Comparison of ENCODE assay signal across 10 cellular contexts in genomic region chrX:44876076-44876475, GRCh38. TPM values are rescaled to one million over a fixed set of nuclear protein-coding genes. Genes with fewer than 3 reads are reported as not detected.
A peak's percentile ranks its signal among the peaks of the same experiment; 100 is the strongest.
DNase-seq lines count a peak whose midpoint lies in the region; ATAC-seq and TF ChIP-seq lines count a peak whose summit lies in the region.
"Had no signal": no experiment of that assay in that cellular context is flagged by ENCODE, and none has a peak within 500 bp of the region (broad histone marks: within the 10 kb centered on the region; RNA-seq: fewer than 3 reads in every experiment).

No MANE protein-coding gene starts in this region.

- H3K36me3 Mint-ChIP-seq in stimulated activated naive B cell treated with anti-CD40 and anti-IgM and Interleukin-4, amounts not matched to agents 10 μg/mL and 1 μg/mL and 100 μg/mL, for 72 hours: peaks cover 2 to 13% of the 10 kb centered on the region in 2 donors

- peak overlapping the region; percentile 99 for H3K9ac ChIP-seq in GM23248
- H3K9ac ChIP-seq in rectal smooth muscle tissue (ENCODE audit: low read length): no peak overlapping the region

- no peak for TF ChIP-seq CTCF in epithelial cell of proximal tubule (conservative IDR thresholded peaks at IDR 0.05; ENCODE audit: low read depth, low read length)

- H3K9me2 ChIP-seq in GM23248 (ENCODE audit: insufficient read depth): no peaks in the 10 kb centered on the region

- no peaks in the 10 kb centered on the region for H3K27me3 ChIP-seq in GM23248 (replicated peaks; ENCODE audit: insufficient read depth)
- no peaks in the 10 kb centered on the region for H3K27me3 ChIP-seq in rectal smooth muscle tissue (ENCODE audit: control insufficient read depth, insufficient read depth, low read length)
- H3K27me3 ChIP-seq: thyroid gland had no signal

- peaks cover 0 to 13% of the 10 kb centered on the region in 2 donors for H3K4me1 Mint-ChIP-seq in stimulated activated naive B cell treated with anti-CD40 and anti-IgM and Interleukin-4, amounts not matched to agents 10 μg/mL and 1 μg/mL and 100 μg/mL, for 72 hours

- no peaks in the 10 kb centered on the region; the same call in 1 of the 2 replicates for H3K36me3 ChIP-seq in GM23248 (ENCODE audit: low read depth)
- no peaks in the 10 kb centered on the region for H3K36me3 ChIP-seq in rectal smooth muscle tissue (ENCODE audit: control insufficient read depth, insufficient read depth, low read length)
- H3K36me3 ChIP-seq: thyroid gland had no signal

- peaks cover 13% of the 10 kb centered on the region; the same call in 1 of the 2 replicates for H3F3A ChIP-seq in GM23248 (ENCODE audit: insufficient read depth)

- no peak overlapping the region for H3K4me3 Mint-ChIP-seq in stimulated activated naive B cell treated with anti-CD40 and anti-IgM and Interleukin-4, amounts not matched to agents 10 μg/mL and 1 μg/mL and 100 μg/mL, for 72 hours

- no peak overlapping the region for H2AFZ ChIP-seq in GM23248

- ATAC-seq in GM21825 (IDR thresholded peaks at IDR 0.05; ENCODE audit: unreplicated experiment): no peak
- no peak for ATAC-seq in stimulated activated naive B cell treated with anti-CD40 and anti-IgM and Interleukin-4, amounts not matched to agents 10 μg/mL and 1 μg/mL and 100 μg/mL, for 72 hours (replicated peaks)

- no peaks in the 10 kb centered on the region for H3K9me3 ChIP-seq in GM23248 (ENCODE audit: low read depth)
- H3K9me3 ChIP-seq: thyroid gland had no signal

- DNase-seq in GM23248 (peak; percentile 42), RKO (ENCODE audit: low spot score) (peak; percentile 69), epithelial cell of proximal tubule (ENCODE audit: low read depth) (no peak), NCI-H345 treated with DMSO at 0.1 percent for 48 hours (lab: John Stamatoyannopoulos, UW; ENCODE audit: unreplicated experiment) (no peak)
- DNase-seq in stimulated activated naive B cell treated with anti-CD40 and anti-IgM and Interleukin-4, amounts not matched to agents 10 μg/mL and 1 μg/mL and 100 μg/mL, for 72 hours: no peak
- DNase-seq: NCI-H1048, thyroid gland had no signal

- no peaks in the 10 kb centered on the region for H3K27me3 Mint-ChIP-seq in stimulated activated naive B cell treated with anti-CD40 and anti-IgM and Interleukin-4, amounts not matched to agents 10 μg/mL and 1 μg/mL and 100 μg/mL, for 72 hours

- H3K79me2 ChIP-seq in GM23248 (ENCODE audit: insufficient read depth): peaks cover 83% of the 10 kb centered on the region

- no peak overlapping the region for H3K27ac Mint-ChIP-seq in stimulated activated naive B cell treated with anti-CD40 and anti-IgM and Interleukin-4, amounts not matched to agents 10 μg/mL and 1 μg/mL and 100 μg/mL, for 72 hours

- in situ Hi-C loops in GM23248 (cut with MboI): no loop called here

- WGBS in GM23248 (ENCODE audit: low coverage in 1 of 2, low lambda C conversion rate in 2 of 2, missing lambda C conversion rate in 2 of 2), 2 experiments: 21 to 24% methylated on average over 4 of the region's 4 CpGs

- 0 out of 2 replicates have a peak overlapping the region, but pooled peaks have one; percentile 99 for H3K27ac ChIP-seq in GM23248
- H3K27ac ChIP-seq in rectal smooth muscle tissue (ENCODE audit: low read depth, low read length): no peak overlapping the region

- no peaks in the 10 kb centered on the region for H3K9me3 Mint-ChIP-seq in stimulated activated naive B cell treated with anti-CD40 and anti-IgM and Interleukin-4, amounts not matched to agents 10 μg/mL and 1 μg/mL and 100 μg/mL, for 72 hours

- H3K4me2 ChIP-seq in GM23248 (ENCODE audit: unreplicated experiment): peak overlapping the region; percentile 98

- 0 out of 2 replicates have a peak, but pooled peaks cover 4% of the 10 kb centered on the region for H4K20me1 ChIP-seq in GM23248 (ENCODE audit: insufficient read depth)

- H3K4me1 ChIP-seq in GM23248 (ENCODE audit: insufficient read depth) (peaks cover 5% of the 10 kb centered on the region; the same call in 1 of the 2 replicates), rectal smooth muscle tissue (ENCODE audit: control insufficient read depth, insufficient read depth, low read length) (peaks cover 6% of the 10 kb centered on the region)

- H3K4me3 ChIP-seq in GM23248 (peak overlapping the region; percentile 95), epithelial cell of proximal tubule (ENCODE audit: low read depth, low read length) (peak overlapping the region; percentile 74), rectal smooth muscle tissue (ENCODE audit: low read length) (peak overlapping the region; percentile 46)

RNA-seq across cellular contexts. Expression of gene KDM6A, which starts 3.1 kb away (rescaled TPM):
- 12.0 and 31.2 TPM in 2 replicates for total RNA-seq in GM23248 (2014; rRNA removed; shearing (Covaris generic))
- polyA plus RNA-seq in GM23248 (2016; fragmentation: Nextera tagmentation; extraction: Ambion mirVana): 4.5 and 5.8 TPM in 2 replicates
- 8.5 and 17.4 TPM in 2 replicates for total RNA-seq in epithelial cell of proximal tubule

RNA-seq across cellular contexts. Expression of gene DUSP21, which starts 32.3 kb away (rescaled TPM):
- total RNA-seq in GM23248 (2014; rRNA removed; shearing (Covaris generic)): not detected in 2 replicates
- polyA plus RNA-seq in GM23248 (2016; fragmentation: Nextera tagmentation; extraction: Ambion mirVana): not detected in 2 replicates
- not detected in 2 replicates for total RNA-seq in epithelial cell of proximal tubule
- total RNA-seq: mononuclear cell, thyroid gland had no signal

Comparison
In these comparisons a context has a peak if more than half of its experiments do, and no peak if none do; other contexts are left out.
1. DNase-seq: peak in GM23248 (single experiment) and RKO (single experiment); none in epithelial cell of proximal tubule (single experiment), stimulated activated naive B cell treated with anti-CD40 and anti-IgM and Interleukin-4, amounts not matched to agents 10 μg/mL and 1 μg/mL and 100 μg/mL, for 72 hours (single experiment) and NCI-H345 treated with DMSO at 0.1 percent for 48 hours (single experiment).
2. Peak in every context shown above with its lines, with median percentiles within 50 percentile points of each other: H3K4me3 ChIP-seq.